ENCODE assay signal across 9 cellular contexts in the genomic region with DNA sequence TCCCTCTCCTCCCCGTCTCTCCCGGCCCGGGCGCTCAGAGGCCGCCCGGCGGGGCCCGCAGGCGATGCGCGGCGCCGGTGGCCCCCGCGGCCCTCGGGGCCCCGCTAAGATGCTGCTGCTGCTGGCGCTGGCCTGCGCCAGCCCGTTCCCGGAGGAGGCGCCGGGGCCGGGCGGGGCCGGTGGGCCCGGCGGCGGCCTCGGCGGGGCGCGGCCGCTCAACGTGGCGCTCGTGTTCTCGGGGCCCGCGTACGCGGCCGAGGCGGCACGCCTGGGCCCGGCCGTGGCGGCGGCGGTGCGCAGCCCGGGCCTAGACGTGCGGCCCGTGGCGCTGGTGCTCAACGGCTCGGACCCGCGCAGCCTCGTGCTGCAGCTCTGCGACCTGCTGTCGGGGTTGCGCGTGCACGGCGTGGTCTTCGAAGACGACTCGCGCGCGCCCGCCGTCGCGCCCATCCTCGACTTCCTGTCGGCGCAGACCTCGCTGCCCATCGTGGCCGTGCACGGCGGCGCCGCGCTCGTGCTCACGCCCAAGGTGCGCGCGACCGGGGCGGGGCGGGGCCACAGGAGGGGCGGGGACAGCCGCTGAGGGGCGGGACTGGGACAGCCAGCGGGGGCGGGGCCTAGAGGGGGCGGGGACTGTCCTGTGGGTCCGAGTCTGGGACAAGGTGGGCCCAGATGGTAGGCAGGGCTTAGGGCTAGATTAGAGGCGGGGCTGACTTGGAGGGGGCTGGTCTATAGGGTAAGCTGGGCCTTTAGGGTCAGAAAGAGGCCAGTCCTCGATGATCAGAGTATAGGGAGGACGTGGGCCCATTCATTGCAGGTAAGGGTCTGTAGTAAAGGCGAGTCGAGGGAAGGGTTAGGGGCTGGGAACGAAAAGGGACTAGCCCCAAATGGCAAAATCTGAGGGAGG. TPM values are rescaled to one million over a fixed set of nuclear protein-coding genes. Genes with fewer than 3 reads are reported as not detected.
DNase-seq lines count a peak whose midpoint lies in the region; ATAC-seq, FAIRE-seq and TF ChIP-seq lines count a peak whose summit lies in the region.
"Had no signal": no experiment of that assay in that cellular context is flagged by ENCODE, and none has a peak within 500 bp of the region (broad histone marks: within the 10 kb centered on the region; RNA-seq: fewer than 3 reads in every experiment).

No MANE protein-coding gene starts in this region.

- H2BK120ac ChIP-seq in neuronal stem cell (ENCODE audit: low read depth, low read length) = no peak overlapping the region

- peaks cover 22 to 52% (median 43%) of the 10 kb centered on the region in 3 experiments for H3K27me3 ChIP-seq in neuronal stem cell (ENCODE audit: control insufficient read depth in 3 of 3, insufficient read depth in 3 of 3, low read depth in 1 of 3, low read length in 3 of 3)
- no peaks in the 10 kb centered on the region for H3K27me3 ChIP-seq in testis

- peak overlapping the region; percentile 81 for H3K4me3 Mint-ChIP-seq in activated T-cell treated with anti-CD3 and anti-CD28 coated beads, Interleukin-2, amount 50 U/mL, for 4 hours

- H3K23ac ChIP-seq in neuronal stem cell (ENCODE audit: low read depth, low read length, poor library complexity) = peak overlapping the region; percentile 60

- H4K20me1 ChIP-seq in OCI-LY7 (ENCODE audit: insufficient read depth, low read length) = no peaks in the 10 kb centered on the region

- WGBS in neuronal stem cell (ENCODE audit: extremely low coverage in 2 of 2, insufficient read length in 2 of 2, insufficient replicate concordance in 1 of 2), 2 donors = no CpG with 5 or more reads among the region's 109 CpGs
- WGBS in testis, 2 donors = 5 to 14% methylated on average over 35 to 97 of the region's 109 CpGs

- DNase-seq in GM12892 (ENCODE audit: insufficient read length) (peak; percentile 91), OCI-LY7 (ENCODE audit: low spot score) (peak; percentile 95), fibroblast of mammary gland (ENCODE audit: low read depth) (peak; percentile 83), neuronal stem cell (ENCODE audit: low spot score) (peak; percentile 77), testis (peak; percentile 92), urothelium cell line (ENCODE audit: low spot score) (no peak)
- peak; percentile 73 for DNase-seq in activated T-cell treated with anti-CD3 and anti-CD28 coated beads, Interleukin-2, amount 50 U/mL, for 4 hours

- no peaks in the 10 kb centered on the region for H3K79me1 ChIP-seq in neuronal stem cell (ENCODE audit: low read depth, low read length)

- peaks cover 30% of the 10 kb centered on the region for H3K27me3 Mint-ChIP-seq in activated T-cell treated with anti-CD3 and anti-CD28 coated beads, Interleukin-2, amount 50 U/mL, for 4 hours (ENCODE audit: low read depth)

- intact Hi-C loops in OCI-LY7 (cut with micrococcal nuclease; ENCODE audit: unreplicated experiment) (loop anchor here (2.0 kb wide), 1 partner anchor 78 kb away; a partner anchor contains a TSS), testis (cut with DNase I; ENCODE audit: low total_unique reads) (no loop called here)

- H3K27ac ChIP-seq in OCI-LY7 (ENCODE audit: low read depth, low read length, poor library complexity, severe bottlenecking) (no peak overlapping the region), neuronal stem cell (replicated peaks; ENCODE audit: low read length) (no peak overlapping the region), testis (peak overlapping the region in 1 of 2 donors; percentile 30)

- POLR2A ChIA-PET in OCI-LY7 (lab: Charles Lee) = interaction anchor here (0.7 kb wide), 1 partner anchor 235 kb away, joined by 3 read pairs; no protein-coding TSS in a partner anchor

- peak overlapping the region; percentile 98 for H3K18ac ChIP-seq in neuronal stem cell (ENCODE audit: low read length)

- H3K9me2 ChIP-seq in OCI-LY7 (ENCODE audit: insufficient read depth, low read length) = no peaks in the 10 kb centered on the region

- H4K8ac ChIP-seq in neuronal stem cell (ENCODE audit: low read depth, low read length) = no peak overlapping the region

- no peak overlapping the region for H2BK5ac ChIP-seq in neuronal stem cell (ENCODE audit: low read length)

- H3K9me3 ChIP-seq in OCI-LY7 (ENCODE audit: low read length) = no peaks in the 10 kb centered on the region
- no peaks in the 10 kb centered on the region for H3K9me3 ChIP-seq in neuronal stem cell (replicated peaks in 1 of 2; ENCODE audit: control insufficient read depth in 2 of 2, insufficient read depth in 1 of 2, low read depth in 1 of 2, low read length in 2 of 2)
- H3K9me3 ChIP-seq in testis = no peaks in the 10 kb centered on the region

- no peaks in the 10 kb centered on the region for H3K36me3 ChIP-seq in OCI-LY7 (ENCODE audit: insufficient read depth, low read length)
- no peaks in the 10 kb centered on the region for H3K36me3 ChIP-seq in neuronal stem cell (replicated peaks in 1 of 2; ENCODE audit: control insufficient read depth in 2 of 2, insufficient read depth in 2 of 2, low read length in 2 of 2)
- H3K36me3 ChIP-seq in testis (ENCODE audit: low read depth, missing control alignments) = no peaks in the 10 kb centered on the region

- H3K4me1 Mint-ChIP-seq in activated T-cell treated with anti-CD3 and anti-CD28 coated beads, Interleukin-2, amount 50 U/mL, for 4 hours (ENCODE audit: low read depth) = peaks cover 41% of the 10 kb centered on the region

- H3K4me2 ChIP-seq in OCI-LY7 (ENCODE audit: low read length) (peak overlapping the region; percentile 69), neuronal stem cell (ENCODE audit: insufficient read depth, low read length, poor library complexity, severe bottlenecking) (peak overlapping the region; percentile 79)

- peak overlapping the region; percentile 0 for H3K14ac ChIP-seq in neuronal stem cell (ENCODE audit: low read length)

- peak; percentile 63 for ATAC-seq in HG03432 (IDR thresholded peaks at IDR 0.05; ENCODE audit: unreplicated experiment)
- ATAC-seq in activated T-cell treated with anti-CD3 and anti-CD28 coated beads, Interleukin-2, amount 50 U/mL, for 4 hours = peak; percentile 71 to 72

- H4K91ac ChIP-seq in neuronal stem cell (ENCODE audit: low read depth, low read length, poor library complexity) = peak overlapping the region; percentile 87

- peaks cover 4% of the 10 kb centered on the region for H3K9me3 Mint-ChIP-seq in activated T-cell treated with anti-CD3 and anti-CD28 coated beads, Interleukin-2, amount 50 U/mL, for 4 hours

- H2AFZ ChIP-seq in OCI-LY7 (ENCODE audit: low read length) (no peak overlapping the region), neuronal stem cell (ENCODE audit: low read length) (peak overlapping the region; percentile 41)

- no peaks in the 10 kb centered on the region for H3K79me2 ChIP-seq in OCI-LY7 (ENCODE audit: insufficient read depth, low read depth, low read length)

- CTCF ChIA-PET in OCI-LY7 (lab: Charles Lee; ENCODE audit: unreplicated experiment) = no interaction called here

- TF ChIP-seq POLR2A in GM12892 (IDR thresholded peaks at IDR 0.05; ENCODE audit: low read depth, low read length) (peak; percentile 59; the same call in 1 of the 2 replicates), testis (IDR thresholded peaks at IDR 0.05) (no peak)

- H3K4me1 ChIP-seq in OCI-LY7 (ENCODE audit: insufficient read depth, low read length, poor library complexity, severe bottlenecking) = peaks cover 40% of the 10 kb centered on the region
- peaks cover 28 to 30% of the 10 kb centered on the region in 2 donors for H3K4me1 ChIP-seq in neuronal stem cell (ENCODE audit: control insufficient read depth in 2 of 2, insufficient read depth in 1 of 2, low read depth in 1 of 2, low read length in 2 of 2)
- peaks cover 15% of the 10 kb centered on the region for H3K4me1 ChIP-seq in testis

- no peak overlapping the region for H3K4ac ChIP-seq in neuronal stem cell (ENCODE audit: low read length)

- BruUV-seq in OCI-LY7 (replicated peaks; lab: Mats Ljungman, UMichigan) = no TSS peak

- H2BK15ac ChIP-seq in neuronal stem cell (ENCODE audit: low read length) = peak overlapping the region; percentile 93

- peak overlapping the region; percentile 62 for H3K4me3 ChIP-seq in OCI-LY7 (ENCODE audit: low read depth, low read length, poor library complexity, severe bottlenecking)
- peak overlapping the region; percentile 62 for H3K4me3 ChIP-seq in fibroblast of mammary gland (ENCODE audit: control insufficient read depth, low read depth, low read length)
- H3K4me3 ChIP-seq in neuronal stem cell (ENCODE audit: low read length in 2 of 2) = peak overlapping the region; percentile 24 to 81
- H3K4me3 ChIP-seq in testis = peak overlapping the region; percentile 26 to 31

- no peak overlapping the region for H2BK12ac ChIP-seq in neuronal stem cell (ENCODE audit: low read length)

- TF ChIP-seq CTCF in OCI-LY7 (conservative IDR thresholded peaks at IDR 0.05; ENCODE audit: low read length) (no peak), fibroblast of mammary gland (conservative IDR thresholded peaks at IDR 0.05; ENCODE audit: control insufficient read depth, insufficient read depth, low read depth, low read length) (no peak), testis (IDR thresholded peaks at IDR 0.05) (no peak)

- peak overlapping the region; percentile 23 for H2AK5ac ChIP-seq in neuronal stem cell (ENCODE audit: low read depth, low read length)

- peak overlapping the region; percentile 87 for H3K9ac ChIP-seq in neuronal stem cell (ENCODE audit: low read depth, low read length, poor library complexity)

- H3K36me3 Mint-ChIP-seq in activated T-cell treated with anti-CD3 and anti-CD28 coated beads, Interleukin-2, amount 50 U/mL, for 4 hours (ENCODE audit: insufficient read depth) = no peaks in the 10 kb centered on the region

- FAIRE-seq in GM12892 (lab: Jason Lieb, UNC) (peak; percentile 98), urothelium cell line (lab: Jason Lieb, UNC) (no peak)

RNA-seq across cellular contexts. Expression of a gene that starts 5.1 kb away (rescaled TPM):
- 0.08 TPM for polyA plus RNA-seq in GM12892 (2012; ENCODE audit: missing spikeins)
- not detected in 2 replicates for total RNA-seq in OCI-LY7 (2014; rRNA removed; shearing (Covaris generic))
- 0.06 and 0.11 TPM in 2 replicates for total RNA-seq in OCI-LY7 (2022)
- total RNA-seq in activated T-cell treated with anti-CD3 and anti-CD28 coated beads, Interleukin-2, amount 50 U/mL, for 4 hours = under 1 TPM; 0.11 to 0.14 (median 0.13) TPM
- 0.74 TPM for polyA plus RNA-seq in neuronal stem cell (2013, experiment 1 of 2)
- polyA plus RNA-seq in neuronal stem cell (2013, experiment 2 of 2) = 0.72 TPM
- total RNA-seq in testis = 1 to 10 TPM; 2.4 to 2.7 TPM
- polyA plus RNA-seq in testis (ENCODE audit: insufficient read depth, low read depth, low replicate concordance) = 1.4 TPM

RNA-seq across cellular contexts. Expression of a gene that starts 7.2 kb away (rescaled TPM):
- 31.9 TPM for polyA plus RNA-seq in GM12892 (2012; ENCODE audit: missing spikeins)
- 26.2 and 38.8 TPM in 2 replicates for total RNA-seq in OCI-LY7 (2014; rRNA removed; shearing (Covaris generic))
- total RNA-seq in OCI-LY7 (2022) = 63.8 and 74.0 TPM in 2 replicates
- total RNA-seq in activated T-cell treated with anti-CD3 and anti-CD28 coated beads, Interleukin-2, amount 50 U/mL, for 4 hours = 10 to 100 TPM; 58.6 to 63.8 (median 61.3) TPM
- 361 TPM for polyA plus RNA-seq in neuronal stem cell (2013, experiment 1 of 2)
- 364 TPM for polyA plus RNA-seq in neuronal stem cell (2013, experiment 2 of 2)
- total RNA-seq in testis = 100 to 1,000 TPM; 149 to 155 TPM
- 187 TPM for polyA plus RNA-seq in testis (ENCODE audit: insufficient read depth, low read depth, low replicate concordance)

RNA-seq across cellular contexts. Expression of a gene that starts 34.4 kb away (rescaled TPM):
- not detected for polyA plus RNA-seq in GM12892 (2012; ENCODE audit: missing spikeins)
- 0.38 and 0.51 TPM in 2 replicates for total RNA-seq in OCI-LY7 (2014; rRNA removed; shearing (Covaris generic))
- total RNA-seq in OCI-LY7 (2022) = 1.0 and 1.2 TPM in 2 replicates
- total RNA-seq in activated T-cell treated with anti-CD3 and anti-CD28 coated beads, Interleukin-2, amount 50 U/mL, for 4 hours = not detected
- polyA plus RNA-seq in neuronal stem cell (2013, experiment 1 of 2) = 0.13 TPM
- 0.12 TPM for polyA plus RNA-seq in neuronal stem cell (2013, experiment 2 of 2)
- total RNA-seq in testis = 10 to 100 TPM; 21.8 to 26.1 TPM
- polyA plus RNA-seq in testis (ENCODE audit: insufficient read depth, low read depth, low replicate concordance) = 112 TPM
- polyA plus RNA-seq: neural cell had no signal

RNA-seq across cellular contexts. Expression of a gene that starts 34.8 kb away (rescaled TPM):
- 7.5 TPM for polyA plus RNA-seq in GM12892 (2012; ENCODE audit: missing spikeins)
- 18.2 and 31.1 TPM in 2 replicates for total RNA-seq in OCI-LY7 (2014; rRNA removed; shearing (Covaris generic))
- total RNA-seq in OCI-LY7 (2022) = 31.4 and 37.9 TPM in 2 replicates
- 1 to 10 TPM; 5.2 to 6.4 (median 5.6) TPM for total RNA-seq in activated T-cell treated with anti-CD3 and anti-CD28 coated beads, Interleukin-2, amount 50 U/mL, for 4 hours
- 8.5 TPM for polyA plus RNA-seq in neuronal stem cell (2013, experiment 1 of 2)
- polyA plus RNA-seq in neuronal stem cell (2013, experiment 2 of 2) = 8.9 TPM
- total RNA-seq in testis = 10 to 100 TPM; 14.1 to 22.9 TPM
- polyA plus RNA-seq in testis (ENCODE audit: insufficient read depth, low read depth, low replicate concordance) = 5.0 TPM

RNA-seq across cellular contexts. Expression of a gene that starts 47.2 kb away (rescaled TPM):
- polyA plus RNA-seq in GM12892 (2012; ENCODE audit: missing spikeins) = 11.2 TPM
- 34.4 and 35.8 TPM in 2 replicates for total RNA-seq in OCI-LY7 (2014; rRNA removed; shearing (Covaris generic))
- total RNA-seq in OCI-LY7 (2022) (26.3 and 32.1 TPM in 2 replicates), testis (10 to 100 TPM; 32.8 to 35.2 TPM)
- total RNA-seq in activated T-cell treated with anti-CD3 and anti-CD28 coated beads, Interleukin-2, amount 50 U/mL, for 4 hours = 100 to 1,000 TPM; 175 to 192 (median 187) TPM
- polyA plus RNA-seq in neuronal stem cell (2013, experiment 1 of 2) = 11.2 TPM
- 11.1 TPM for polyA plus RNA-seq in neuronal stem cell (2013, experiment 2 of 2)
- polyA plus RNA-seq in testis (ENCODE audit: insufficient read depth, low read depth, low replicate concordance) = 17.8 TPM

Comparison
In these comparisons a context has a peak if more than half of its experiments do, and no peak if none do; other contexts are left out.
1. RNA of a gene that starts 34.4 kb away (total RNA-seq): 21.8 to 26.1 TPM in testis; 0.38 to 1.2 TPM in OCI-LY7 and not detected in activated T-cell treated with anti-CD3 and anti-CD28 coated beads, Interleukin-2, amount 50 U/mL, for 4 hours; every median in the first group is over 10 times any median in the second.
2. Peak in every context shown above with its lines, with median percentiles within 50 percentile points of each other: H3K4me3 ChIP-seq.